8 cellular contexts compared by ENCODE assay signal in the genomic region with DNA sequence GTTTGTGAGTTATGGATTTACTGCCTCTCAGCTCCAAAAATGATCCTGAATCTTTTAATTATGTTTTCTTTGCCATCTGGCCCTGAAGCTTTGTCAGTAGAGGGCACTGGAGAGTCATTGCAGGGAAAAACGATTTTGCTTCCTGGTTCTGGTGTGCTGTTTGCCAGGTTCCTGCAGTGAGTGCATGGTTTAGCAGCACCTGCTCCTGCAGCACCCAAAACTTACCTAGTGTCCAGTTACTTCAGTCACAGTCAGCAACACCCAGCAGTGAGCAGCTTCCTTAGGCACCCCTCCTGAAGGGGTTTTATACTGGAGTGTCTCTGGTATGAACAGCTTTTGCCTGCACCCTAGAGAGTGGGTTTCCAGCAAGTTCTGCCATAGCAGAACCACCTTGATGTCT. TPM values are rescaled to one million over a fixed set of nuclear protein-coding genes. Genes with fewer than 3 reads are reported as not detected.
A peak's percentile ranks its signal among the peaks of the same experiment; 100 is the strongest.
DNase-seq lines count a peak whose midpoint lies in the region; ATAC-seq and TF ChIP-seq lines count a peak whose summit lies in the region.

No MANE protein-coding gene starts in this region.

- H3K27me3 ChIP-seq in H7 (ENCODE audit: control insufficient read depth, insufficient read depth, low read length) (peaks cover 2% of the 10 kb centered on the region; the same call in 1 of the 2 replicates), upper lobe of right lung (no peaks in the 10 kb centered on the region)

- H3K36me3 ChIP-seq in H7 (replicated peaks; ENCODE audit: control insufficient read depth, insufficient read depth, low read length) (no peaks in the 10 kb centered on the region), upper lobe of right lung (no peaks in the 10 kb centered on the region)

- no peak overlapping the region for H3K4me3 ChIP-seq in H7 (ENCODE audit: insufficient read depth, low read depth, low read length)
- H3K4me3 ChIP-seq in upper lobe of right lung, result no peak overlapping the region

- ATAC-seq in upper lobe of right lung, result peak; percentile 87
- no peak for ATAC-seq in HG03460 (IDR thresholded peaks at IDR 0.05; ENCODE audit: unreplicated experiment)

- peaks cover 4% of the 10 kb centered on the region for H3K4me1 ChIP-seq in upper lobe of right lung

- peak; percentile 82 for TF ChIP-seq CTCF in upper lobe of right lung (IDR thresholded peaks at IDR 0.05)

- DNase-seq in Ammon's horn (ENCODE audit: low spot score) (peak; percentile 77), H7 (peak; percentile 71), NCI-H345 treated with DMSO at 0.1 percent for 48 hours (lab: John Stamatoyannopoulos, UW; ENCODE audit: unreplicated experiment) (peak; percentile 55), midbrain (lab: John Stamatoyannopoulos, UW) (peak; percentile 61), upper lobe of right lung (no peak)
- DNase-seq in activated CD4-positive, alpha-beta T cell treated with anti-CD3 and anti-CD28 coated beads for 4 hours, result peak; percentile 49 to 59
- DNase-seq in effector CD4-positive, alpha-beta T cell, result peak; percentile 24

- no peak overlapping the region for H3K27ac ChIP-seq in upper lobe of right lung

- no peaks in the 10 kb centered on the region for H3K9me3 ChIP-seq in upper lobe of right lung

- intact Hi-C loops in upper lobe of right lung (cut with DNase I), result no loop called here

RNA-seq across cellular contexts. Expression of a gene that starts 6.0 kb away (rescaled TPM):
- 22.8 and 28.3 TPM in 2 replicates for total RNA-seq in H7 (2014; rRNA removed; shearing (Covaris generic))
- 48.1 TPM for total RNA-seq in upper lobe of right lung

RNA-seq across cellular contexts. Expression of a gene that starts 55.9 kb away (rescaled TPM):
- 0.55 TPM in 1 of 2 replicates, not detected in the other for total RNA-seq in H7 (2014; rRNA removed; shearing (Covaris generic))
- total RNA-seq in upper lobe of right lung, result not detected

RNA-seq across cellular contexts. Expression of a gene that starts 58.2 kb away (rescaled TPM):
- total RNA-seq in H7 (2014; rRNA removed; shearing (Covaris generic)), result not detected in 2 replicates
- not detected for total RNA-seq in upper lobe of right lung
